30 cellular contexts compared by ENCODE assay signal in the genomic region with DNA sequence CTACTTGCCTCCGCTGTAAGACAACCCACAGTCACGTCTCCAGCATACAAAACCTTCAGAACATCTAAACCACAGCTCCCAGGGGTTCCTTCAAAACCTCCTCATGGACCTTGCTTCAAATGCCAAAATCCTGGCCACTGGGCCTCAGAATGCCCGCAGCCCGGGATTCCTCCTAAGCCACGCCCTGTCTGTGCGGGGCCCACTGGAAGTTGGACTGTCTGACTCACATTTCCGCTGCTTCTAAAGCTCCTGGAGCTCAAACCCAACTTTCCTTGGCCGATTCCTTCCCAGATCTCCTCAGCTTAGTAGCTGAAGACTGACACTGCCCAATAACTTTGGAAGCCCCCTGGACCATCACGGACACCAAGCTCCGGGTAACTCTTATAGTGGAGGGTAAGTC. TPM values are rescaled to one million over a fixed set of nuclear protein-coding genes. Genes with fewer than 3 reads are reported as not detected.
"Had no signal": no experiment of that assay in that cellular context is flagged by ENCODE, and none has a peak within 500 bp of the region (broad histone marks: within the 10 kb centered on the region; RNA-seq: fewer than 3 reads in every experiment).

No MANE protein-coding gene starts in this region.

- H3K27me3 ChIP-seq: cardiac muscle cell, Peyer's patch had no signal

- H3K4me3 Mint-ChIP-seq: activated B cell treated with CpG ODN at 0.5 μM for 24 hours; activated CD4-positive, alpha-beta T cell treated with anti-CD3 and anti-CD28 coated beads, Interleukin-2, amount 10 ng/mL, durations not matched to agents 24 days and 14 days; activated CD8-positive, alpha-beta memory T cell treated with anti-CD3 and anti-CD28 coated beads, Interleukin-2, amount 10 ng/mL, durations not matched to agents 7 days and 5 days; activated naive CD4-positive, alpha-beta T cell treated with anti-CD3 and anti-CD28 coated beads for 36 hours; activated naive CD8-positive, alpha-beta T cell; activated T-cell treated with anti-CD3 and anti-CD28 coated beads, Interleukin-2, amount 50 U/mL, for 24 hours; activated T-helper 1 cell treated with anti-CD3 and anti-CD28 coated beads, Interleukin-12 subunit alpha, Interleukin-12 subunit beta, Interleukin-2, Interleukin-4 antibody, amounts not matched to agents 30 ng/mL and 10 ng/mL and 1 ng/mL, durations not matched to agents 14 hours and 24 hours and 36 hours; brain had no signal

- H3K27me3 Mint-ChIP-seq: activated B cell treated with CpG ODN at 0.5 μM for 24 hours; activated CD4-positive, alpha-beta T cell treated with anti-CD3 and anti-CD28 coated beads, Interleukin-2, amount 10 ng/mL, durations not matched to agents 24 days and 14 days; activated naive CD8-positive, alpha-beta T cell; activated T-cell treated with anti-CD3 and anti-CD28 coated beads, Interleukin-2, amount 50 U/mL, for 24 hours had no signal

- H3K27ac ChIP-seq: cardiac muscle cell, Peyer's patch had no signal

- H3K27ac Mint-ChIP-seq: activated B cell treated with CpG ODN at 0.5 μM for 24 hours; activated CD4-positive, alpha-beta T cell treated with anti-CD3 and anti-CD28 coated beads, Interleukin-2, amount 10 ng/mL, durations not matched to agents 24 days and 14 days; activated CD8-positive, alpha-beta memory T cell treated with anti-CD3 and anti-CD28 coated beads, Interleukin-2, amount 10 ng/mL, durations not matched to agents 7 days and 5 days; activated naive CD4-positive, alpha-beta T cell treated with anti-CD3 and anti-CD28 coated beads for 36 hours; activated naive CD8-positive, alpha-beta T cell; activated T-cell treated with anti-CD3 and anti-CD28 coated beads, Interleukin-2, amount 50 U/mL, for 24 hours; activated T-helper 1 cell treated with anti-CD3 and anti-CD28 coated beads, Interleukin-12 subunit alpha, Interleukin-12 subunit beta, Interleukin-2, Interleukin-4 antibody, amounts not matched to agents 30 ng/mL and 10 ng/mL and 1 ng/mL, durations not matched to agents 14 hours and 24 hours and 36 hours; brain had no signal

- H3K4me1 ChIP-seq: Peyer's patch had no signal

- H3K4me3 ChIP-seq: cardiac muscle cell, Peyer's patch had no signal

- DNase-seq: activated B cell treated with CpG ODN at 0.5 μM for 24 hours; activated CD4-positive, alpha-beta T cell treated with anti-CD3 and anti-CD28 coated beads for 1 hour; activated CD4-positive, alpha-beta T cell treated with anti-CD3 and anti-CD28 coated beads, Interleukin-2, amount 10 ng/mL, durations not matched to agents 24 days and 14 days; activated CD4-positive, alpha-beta T cell treated with anti-CD3 and anti-CD28 coated beads, Interleukin-2, amount 50 U/mL, for 48 hours; activated CD8-positive, alpha-beta memory T cell treated with anti-CD3 and anti-CD28 coated beads, Interleukin-2, amount 10 ng/mL, durations not matched to agents 7 days and 5 days; activated gamma-delta T cell; activated naive CD4-positive, alpha-beta T cell treated with anti-CD3 and anti-CD28 coated beads for 36 hours; activated T-cell treated with anti-CD3 and anti-CD28 coated beads, Interleukin-2, amount 50 U/mL, for 24 hours; amygdala; KBM-7; MM.1S; NCI-H1105; NCI-H1436; NCI-H187; NCI-H2081; NCI-H510A treated with DMSO at 0.1 percent for 48 hours; NCI-H69; NK-92 treated with Interleukin-12 subunit alpha and Interleukin-12 subunit beta, amount 100 ng/mL, for 24 hours; OCI-M1; Peyer's patch; SHP77 treated with DMSO at 0.1 percent for 48 hours; T-helper 1 cell had no signal

- H3K36me3 ChIP-seq: cardiac muscle cell, Peyer's patch had no signal

- H3K36me3 Mint-ChIP-seq: activated CD8-positive, alpha-beta memory T cell treated with anti-CD3 and anti-CD28 coated beads, Interleukin-2, amount 10 ng/mL, durations not matched to agents 7 days and 5 days; activated naive CD8-positive, alpha-beta T cell; brain had no signal

- H3K9me3 Mint-ChIP-seq: activated B cell treated with CpG ODN at 0.5 μM for 24 hours; activated CD4-positive, alpha-beta T cell treated with anti-CD3 and anti-CD28 coated beads, Interleukin-2, amount 10 ng/mL, durations not matched to agents 24 days and 14 days; activated naive CD4-positive, alpha-beta T cell treated with anti-CD3 and anti-CD28 coated beads for 36 hours; activated T-cell treated with anti-CD3 and anti-CD28 coated beads, Interleukin-2, amount 50 U/mL, for 24 hours; activated T-helper 1 cell treated with anti-CD3 and anti-CD28 coated beads, Interleukin-12 subunit alpha, Interleukin-12 subunit beta, Interleukin-2, Interleukin-4 antibody, amounts not matched to agents 30 ng/mL and 10 ng/mL and 1 ng/mL, durations not matched to agents 14 hours and 24 hours and 36 hours; brain had no signal

- ATAC-seq: activated CD8-positive, alpha-beta memory T cell treated with anti-CD3 and anti-CD28 coated beads, Interleukin-2, amount 10 ng/mL, durations not matched to agents 7 days and 5 days had no signal

- H3K4me1 Mint-ChIP-seq: activated B cell treated with CpG ODN at 0.5 μM for 24 hours; activated CD4-positive, alpha-beta T cell treated with anti-CD3 and anti-CD28 coated beads, Interleukin-2, amount 10 ng/mL, durations not matched to agents 24 days and 14 days; activated CD8-positive, alpha-beta memory T cell treated with anti-CD3 and anti-CD28 coated beads, Interleukin-2, amount 10 ng/mL, durations not matched to agents 7 days and 5 days; brain had no signal

- H3K9me3 ChIP-seq: Peyer's patch had no signal

RNA-seq across cellular contexts. Expression of a gene that starts 17.9 kb away (rescaled TPM):
- total RNA-seq: activated B cell treated with CpG ODN at 0.5 μM for 24 hours; activated CD4-positive, alpha-beta T cell treated with anti-CD3 and anti-CD28 coated beads, Interleukin-2, amount 10 ng/mL, durations not matched to agents 24 days and 14 days; activated CD8-positive, alpha-beta memory T cell treated with anti-CD3 and anti-CD28 coated beads, Interleukin-2, amount 10 ng/mL, durations not matched to agents 7 days and 5 days; activated naive CD4-positive, alpha-beta T cell treated with anti-CD3 and anti-CD28 coated beads for 36 hours; activated T-helper 1 cell treated with anti-CD3 and anti-CD28 coated beads, Interleukin-12 subunit alpha, Interleukin-12 subunit beta, Interleukin-2, Interleukin-4 antibody, amounts not matched to agents 30 ng/mL and 10 ng/mL and 1 ng/mL, durations not matched to agents 14 hours and 24 hours and 36 hours; astrocyte; cardiac muscle cell; LHCN-M2; Peyer's patch; SK-MEL-5; T-helper 2 cell treated with Interferon-gamma antibody and Interleukin-4, amounts not matched to agents 100 ng/mL and 5 ng/mL, for 36 hours had no signal
- polyA plus RNA-seq: cardiac muscle cell had no signal

RNA-seq across cellular contexts. Expression of a gene that starts 36.2 kb away (rescaled TPM):
- total RNA-seq: activated B cell treated with CpG ODN at 0.5 μM for 24 hours; activated CD4-positive, alpha-beta T cell treated with anti-CD3 and anti-CD28 coated beads, Interleukin-2, amount 10 ng/mL, durations not matched to agents 24 days and 14 days; activated CD8-positive, alpha-beta memory T cell treated with anti-CD3 and anti-CD28 coated beads, Interleukin-2, amount 10 ng/mL, durations not matched to agents 7 days and 5 days; activated naive CD4-positive, alpha-beta T cell treated with anti-CD3 and anti-CD28 coated beads for 36 hours; activated T-helper 1 cell treated with anti-CD3 and anti-CD28 coated beads, Interleukin-12 subunit alpha, Interleukin-12 subunit beta, Interleukin-2, Interleukin-4 antibody, amounts not matched to agents 30 ng/mL and 10 ng/mL and 1 ng/mL, durations not matched to agents 14 hours and 24 hours and 36 hours; astrocyte; cardiac muscle cell; LHCN-M2; Peyer's patch; SK-MEL-5; T-helper 2 cell treated with Interferon-gamma antibody and Interleukin-4, amounts not matched to agents 100 ng/mL and 5 ng/mL, for 36 hours had no signal
- polyA plus RNA-seq: cardiac muscle cell had no signal
